In genomic region chr3:42557849-42558248, GRCh38 we compare ENCODE assay signal across 12 cellular contexts. TPM values are rescaled to one million over a fixed set of nuclear protein-coding genes. Genes with fewer than 3 reads are reported as not detected.
DNase-seq lines count a peak whose midpoint lies in the region; ATAC-seq and TF ChIP-seq lines count a peak whose summit lies in the region.
"Had no signal": no experiment of that assay in that cellular context is flagged by ENCODE, and none has a peak within 500 bp of the region (broad histone marks: within the 10 kb centered on the region; RNA-seq: fewer than 3 reads in every experiment).

No MANE protein-coding gene starts in this region.

- H3K27ac ChIP-seq in VCaP, result peak overlapping the region; percentile 32
- H3K27ac ChIP-seq in tibial artery, result no peak overlapping the region
- H3K27ac ChIP-seq in gastroesophageal sphincter, result no peak overlapping the region

- no peaks in the 10 kb centered on the region for H3K27me3 ChIP-seq in tibial artery
- no peaks in the 10 kb centered on the region for H3K27me3 ChIP-seq in gastroesophageal sphincter

- H3K36me3 Mint-ChIP-seq in activated CD8-positive, alpha-beta memory T cell treated with anti-CD3 and anti-CD28 coated beads, Interleukin-2, amount 10 ng/mL, durations not matched to agents 7 days and 5 days, result peaks cover 47% of the 10 kb centered on the region

- no peak overlapping the region for H3K4me3 Mint-ChIP-seq in activated CD8-positive, alpha-beta memory T cell treated with anti-CD3 and anti-CD28 coated beads, Interleukin-2, amount 10 ng/mL, durations not matched to agents 7 days and 5 days

- H3K9me3 Mint-ChIP-seq in activated CD8-positive, alpha-beta memory T cell treated with anti-CD3 and anti-CD28 coated beads, Interleukin-2, amount 10 ng/mL, durations not matched to agents 7 days and 5 days (ENCODE audit: low read depth), result no peaks in the 10 kb centered on the region

- intact Hi-C loops in mucosa of descending colon (cut with DNase I, micrococcal nuclease) (no loop called here), tibial artery (cut with DNase I; ENCODE audit: low total_unique reads) (no loop called here)

- DNase-seq in activated CD8-positive, alpha-beta memory T cell treated with anti-CD3 and anti-CD28 coated beads, Interleukin-2, amount 10 ng/mL, durations not matched to agents 7 days and 5 days, result peak; percentile 54
- DNase-seq in activated CD8-positive, alpha-beta memory T cell treated with anti-CD3 and anti-CD28 coated beads, Interleukin-2, amount 50 U/mL, for 48 hours, result no peak
- DNase-seq in LHCN-M2 (ENCODE audit: low read depth) (peak; percentile 11), mucosa of descending colon (no peak), tibial artery (no peak)
- DNase-seq: activated T-cell treated with anti-CD3 and anti-CD28 coated beads, Interleukin-2, amount 50 U/mL, for 1 hour; cortex of kidney; SHP77 treated with DMSO at 0.1 percent for 48 hours had no signal

- H3K27me3 Mint-ChIP-seq in activated CD8-positive, alpha-beta memory T cell treated with anti-CD3 and anti-CD28 coated beads, Interleukin-2, amount 10 ng/mL, durations not matched to agents 7 days and 5 days, result no peaks in the 10 kb centered on the region

- peak; percentile 80 for TF ChIP-seq CTCF in VCaP (conservative IDR thresholded peaks at IDR 0.05)
- no peak for TF ChIP-seq CTCF in mucosa of descending colon (IDR thresholded peaks at IDR 0.05)
- no peak for TF ChIP-seq CTCF in tibial artery (IDR thresholded peaks at IDR 0.05)
- no peak for TF ChIP-seq CTCF in gastroesophageal sphincter (IDR thresholded peaks at IDR 0.05)

- H3K36me3 ChIP-seq in mucosa of descending colon (ENCODE audit: low read depth) (no peaks in the 10 kb centered on the region), tibial artery (peaks cover 73 to 99% (median 95%) of the 10 kb centered on the region in 3 donors), gastroesophageal sphincter (peaks cover 0 to 98% of the 10 kb centered on the region in 2 donors)

- no peak for ATAC-seq in activated CD8-positive, alpha-beta memory T cell treated with anti-CD3 and anti-CD28 coated beads, Interleukin-2, amount 10 ng/mL, durations not matched to agents 7 days and 5 days
- ATAC-seq in mucosa of descending colon (peak; percentile 42), GM19328 (IDR thresholded peaks at IDR 0.05; ENCODE audit: unreplicated experiment) (no peak), gastroesophageal sphincter (no peak)

- H3K9me3 ChIP-seq in mucosa of descending colon (no peaks in the 10 kb centered on the region), tibial artery (no peaks in the 10 kb centered on the region), gastroesophageal sphincter (no peaks in the 10 kb centered on the region)

- no peak overlapping the region for H3K27ac Mint-ChIP-seq in activated CD8-positive, alpha-beta memory T cell treated with anti-CD3 and anti-CD28 coated beads, Interleukin-2, amount 10 ng/mL, durations not matched to agents 7 days and 5 days

- no peak for TF ChIP-seq EP300 in gastroesophageal sphincter (IDR thresholded peaks at IDR 0.05)

- H3K4me3 ChIP-seq in mucosa of descending colon, result no peak overlapping the region
- no peak overlapping the region for H3K4me3 ChIP-seq in tibial artery
- no peak overlapping the region for H3K4me3 ChIP-seq in gastroesophageal sphincter
- H3K4me3 ChIP-seq: smooth muscle cell had no signal

- H3K4me1 ChIP-seq in mucosa of descending colon (ENCODE audit: low read depth) (no peaks in the 10 kb centered on the region), tibial artery (no peaks in the 10 kb centered on the region), gastroesophageal sphincter (peaks cover 0 to 5% (median 0%) of the 10 kb centered on the region in 3 donors)

- TF ChIP-seq POLR2A in gastroesophageal sphincter (IDR thresholded peaks at IDR 0.05), result no peak

- CTCF ChIA-PET in activated CD8-positive, alpha-beta memory T cell treated with anti-CD3 and anti-CD28 coated beads, Interleukin-2, amount 10 ng/mL, durations not matched to agents 7 days and 5 days (lab: Charles Lee), result interaction anchor here (2.5 kb wide), 2 partner anchors 10 to 32 kb away, joined by 9 to 15 read pairs; partner anchors contain the start of gene SS18L2

- H3K4me1 Mint-ChIP-seq in activated CD8-positive, alpha-beta memory T cell treated with anti-CD3 and anti-CD28 coated beads, Interleukin-2, amount 10 ng/mL, durations not matched to agents 7 days and 5 days, result peaks cover 26% of the 10 kb centered on the region

RNA-seq across cellular contexts. Expression of gene SEC22C, which starts 23.9 kb away (rescaled TPM):
- total RNA-seq in activated CD8-positive, alpha-beta memory T cell treated with anti-CD3 and anti-CD28 coated beads, Interleukin-2, amount 10 ng/mL, durations not matched to agents 7 days and 5 days, result 10 to 100 TPM; 46.1 to 47.3 TPM
- 79.2 and 90.2 TPM in 2 replicates for total RNA-seq in LHCN-M2 (2014; rRNA removed)
- polyA plus RNA-seq in LHCN-M2 (2012), result 30.8 TPM
- total RNA-seq in mucosa of descending colon, result 10 to 100 TPM in 2 of 3 donors, 1 to 10 TPM in 1; 9.3 to 34.2 (median 18.3) TPM
- 10 to 100 TPM; 56.0 to 84.4 (median 72.1) TPM for total RNA-seq in gastroesophageal sphincter

RNA-seq across cellular contexts. Expression of gene SS18L2, which starts 32.8 kb away (rescaled TPM):
- 10 to 100 TPM; 59.3 to 71.9 TPM for total RNA-seq in activated CD8-positive, alpha-beta memory T cell treated with anti-CD3 and anti-CD28 coated beads, Interleukin-2, amount 10 ng/mL, durations not matched to agents 7 days and 5 days
- total RNA-seq in LHCN-M2 (2014; rRNA removed), result 18.0 and 26.3 TPM in 2 replicates
- 23.6 TPM for polyA plus RNA-seq in LHCN-M2 (2012)
- 10 to 100 TPM; 17.5 to 19.6 (median 17.7) TPM for total RNA-seq in mucosa of descending colon
- 10 to 100 TPM in 2 of 4 donors, 1 to 10 TPM in 2; 8.4 to 32.2 (median 12.8) TPM for total RNA-seq in gastroesophageal sphincter

RNA-seq across cellular contexts. Expression of gene NKTR, which starts 42.6 kb away (rescaled TPM):
- total RNA-seq in activated CD8-positive, alpha-beta memory T cell treated with anti-CD3 and anti-CD28 coated beads, Interleukin-2, amount 10 ng/mL, durations not matched to agents 7 days and 5 days, result 100 to 1,000 TPM in 1 of 2 experiments, 10 to 100 TPM in 1; 76.0 to 120 TPM
- total RNA-seq in LHCN-M2 (2014; rRNA removed), result 26.4 and 35.1 TPM in 2 replicates
- polyA plus RNA-seq in LHCN-M2 (2012), result 7.3 TPM
- 10 to 100 TPM; 61.4 to 75.6 (median 70.5) TPM for total RNA-seq in mucosa of descending colon
- total RNA-seq in gastroesophageal sphincter, result 100 to 1,000 TPM in 1 of 4 donors, 10 to 100 TPM in 3; 17.9 to 134 (median 56.3) TPM

RNA-seq across cellular contexts. Expression of gene VIPR1, which starts 55.4 kb away (rescaled TPM):
- total RNA-seq in activated CD8-positive, alpha-beta memory T cell treated with anti-CD3 and anti-CD28 coated beads, Interleukin-2, amount 10 ng/mL, durations not matched to agents 7 days and 5 days, result 1 to 10 TPM in 1 of 2 experiments, under 1 TPM in 1; 0.14 to 1.9 TPM
- total RNA-seq in LHCN-M2 (2014; rRNA removed), result not detected in 2 replicates
- polyA plus RNA-seq in LHCN-M2 (2012), result not detected
- total RNA-seq in mucosa of descending colon, result 100 to 1,000 TPM in 2 of 3 donors, 10 to 100 TPM in 1; 68.9 to 202 (median 148) TPM
- 1 to 10 TPM; 3.8 to 9.5 (median 5.9) TPM for total RNA-seq in gastroesophageal sphincter

Comparison
In these comparisons a context has a peak if more than half of its experiments do, and no peak if none do; other contexts are left out.
1. DNase-seq: peak in activated CD8-positive, alpha-beta memory T cell treated with anti-CD3 and anti-CD28 coated beads, Interleukin-2, amount 10 ng/mL, durations not matched to agents 7 days and 5 days (single experiment) and LHCN-M2 (single experiment); none in activated CD8-positive, alpha-beta memory T cell treated with anti-CD3 and anti-CD28 coated beads, Interleukin-2, amount 50 U/mL, for 48 hours (single experiment), mucosa of descending colon (0 of 3) and tibial artery (0 of 2).